ENCODE assay signal across 1 cellular context in genomic region chr1:115524211-115524610, GRCh38.
TF ChIP-seq lines count a peak whose summit lies in the region.

No MANE protein-coding gene starts in this region.

TF ChIP-seq in GM23338, 12 proteins besides CTCF, POLR2A, EP300 and RAD21 (continued from another document):
- TF ChIP-seq ZNF462 (CRISPR knock-in tag; IDR thresholded peaks at IDR 0.05) = no peak
- TF ChIP-seq EZH2phosphoT487 (IDR thresholded peaks at IDR 0.05; ENCODE audit: unreplicated experiment) = no peak
- no peak for TF ChIP-seq JUNB (IDR thresholded peaks at IDR 0.05; ENCODE audit: unreplicated experiment)
